In genomic region chrX:154362085-154362742, GRCh38 we compare ENCODE assay signal across 1 cellular context.
TF ChIP-seq lines count a peak whose summit lies in the region.

No MANE protein-coding gene starts in this region.

TF ChIP-seq in A549, 52 proteins besides CTCF, POLR2A, EP300 and RAD21:
- TF ChIP-seq FOSB (CRISPR knock-in tag; IDR thresholded peaks at IDR 0.05) = no peak
- TF ChIP-seq ZC3H11A (IDR thresholded peaks at IDR 0.05) = no peak
- TF ChIP-seq CHD2 (IDR thresholded peaks at IDR 0.05; ENCODE audit: low read length, partially characterized antibody) = no peak
